In the genomic region with DNA sequence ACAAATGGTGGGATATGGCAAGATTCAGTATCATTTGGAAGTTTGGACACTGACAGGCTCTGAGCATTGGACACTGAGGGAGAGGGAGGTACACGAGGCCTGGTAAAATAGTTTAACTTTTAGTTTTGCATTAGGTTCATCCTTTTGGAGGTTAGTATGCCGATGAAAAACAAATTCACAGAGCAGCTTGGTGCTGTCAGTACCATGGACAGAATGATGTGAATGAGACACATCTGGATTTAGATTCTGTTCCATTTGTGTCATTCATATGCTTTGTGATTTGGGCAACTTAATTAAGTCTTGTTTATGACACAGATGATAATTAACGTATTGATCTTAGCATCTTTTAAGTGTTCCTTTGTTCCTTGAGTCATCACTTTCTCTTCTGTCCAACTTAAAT, we compare ENCODE assay signal across 28 cellular contexts. TPM values are rescaled to one million over a fixed set of nuclear protein-coding genes. Genes with fewer than 3 reads are reported as not detected.
"Had no signal": no experiment of that assay in that cellular context is flagged by ENCODE, and none has a peak within 500 bp of the region (broad histone marks: within the 10 kb centered on the region; RNA-seq: fewer than 3 reads in every experiment).

No MANE protein-coding gene starts in this region.

- H3K4me3 Mint-ChIP-seq: naive thymus-derived CD8-positive, alpha-beta T cell; stimulated activated memory B cell treated with anti-CD40 and anti-IgM and Interleukin-4, amounts not matched to agents 10 μg/mL and 1 μg/mL and 100 μg/mL, for 72 hours; stimulated activated naive CD8-positive, alpha-beta T cell treated with anti-CD3 and anti-CD28 coated beads, Interleukin-15, Interleukin-2, amounts not matched to agents 100 ng/mL and 50 ng/mL, for 24 hours had no signal

- DNase-seq: dermis blood vessel endothelial cell; esophagus squamous epithelium; foreskin melanocyte; head of caudate nucleus; hippocampal formation; left colon; mucosa of descending colon; naive thymus-derived CD8-positive, alpha-beta T cell; psoas muscle; retina; spleen; stimulated activated CD4-positive, alpha-beta T cell treated with anti-CD3 and anti-CD28 coated beads, Interleukin-15, amount 100 ng/mL, for 24 hours; stimulated activated CD4-positive, alpha-beta T cell treated with anti-CD3 and anti-CD28 coated beads, Interleukin-1b, Interleukin-23, amount 100 ng/mL, for 48 hours; stimulated activated CD4-positive, alpha-beta T cell treated with anti-CD3 and anti-CD28 coated beads, Interleukin-4, amount 100 ng/mL, for 24 hours; tibial artery; upper lobe of left lung had no signal

- H3K27me3 Mint-ChIP-seq: naive thymus-derived CD8-positive, alpha-beta T cell; stimulated activated memory B cell treated with anti-CD40 and anti-IgM and Interleukin-4, amounts not matched to agents 10 μg/mL and 1 μg/mL and 100 μg/mL, for 72 hours; stimulated activated naive CD8-positive, alpha-beta T cell treated with anti-CD3 and anti-CD28 coated beads, Interleukin-15, Interleukin-2, amounts not matched to agents 100 ng/mL and 50 ng/mL, for 24 hours had no signal

- H3K36me3 Mint-ChIP-seq: stimulated activated memory B cell treated with anti-CD40 and anti-IgM and Interleukin-4, amounts not matched to agents 10 μg/mL and 1 μg/mL and 100 μg/mL, for 72 hours had no signal

- H3K27ac ChIP-seq: esophagus squamous epithelium, neutrophil, psoas muscle, spleen, tibial artery, upper lobe of left lung, vagina had no signal

- H3K4me3 ChIP-seq: esophagus squamous epithelium, mucosa of descending colon, psoas muscle, spleen, tibial artery, upper lobe of left lung, vagina had no signal

- H3K36me3 ChIP-seq: esophagus squamous epithelium, neutrophil, spleen, tibial artery, upper lobe of left lung, vagina had no signal

- H3K27ac Mint-ChIP-seq: naive thymus-derived CD8-positive, alpha-beta T cell; stimulated activated memory B cell treated with anti-CD40 and anti-IgM and Interleukin-4, amounts not matched to agents 10 μg/mL and 1 μg/mL and 100 μg/mL, for 72 hours; stimulated activated naive CD8-positive, alpha-beta T cell treated with anti-CD3 and anti-CD28 coated beads, Interleukin-15, Interleukin-2, amounts not matched to agents 100 ng/mL and 50 ng/mL, for 24 hours had no signal

- ATAC-seq: left colon; mucosa of descending colon; naive thymus-derived CD8-positive, alpha-beta T cell; psoas muscle; sciatic nerve; stimulated activated memory B cell treated with anti-CD40 and anti-IgM and Interleukin-4, amounts not matched to agents 10 μg/mL and 1 μg/mL and 100 μg/mL, for 72 hours had no signal

- H3K9me3 Mint-ChIP-seq: stimulated activated memory B cell treated with anti-CD40 and anti-IgM and Interleukin-4, amounts not matched to agents 10 μg/mL and 1 μg/mL and 100 μg/mL, for 72 hours; stimulated activated naive CD8-positive, alpha-beta T cell treated with anti-CD3 and anti-CD28 coated beads, Interleukin-15, Interleukin-2, amounts not matched to agents 100 ng/mL and 50 ng/mL, for 24 hours had no signal

- H3K4me1 ChIP-seq: esophagus squamous epithelium, spleen, vagina had no signal

- H3K27me3 ChIP-seq: esophagus squamous epithelium, neutrophil, spleen, tibial artery, upper lobe of left lung, vagina had no signal

- H3K9me3 ChIP-seq: esophagus squamous epithelium, mucosa of descending colon, neutrophil, psoas muscle, spleen, tibial artery, upper lobe of left lung, vagina had no signal

RNA-seq across cellular contexts. Expression of gene CCDC196, which starts 55.5 kb away (rescaled TPM):
- total RNA-seq: dermis blood vessel endothelial cell; epithelial cell of proximal tubule; esophagus squamous epithelium; kidney epithelial cell; lower leg skin; naive thymus-derived CD8-positive, alpha-beta T cell; osteoblast; psoas muscle; sciatic nerve; skeletal muscle tissue; spleen; temporal lobe; upper lobe of left lung; vagina had no signal
- polyA plus RNA-seq: naive thymus-derived CD8-positive, alpha-beta T cell; neural cell; psoas muscle; spleen had no signal
